Comparison of ENCODE assay signal across 20 cellular contexts in the genomic region with DNA sequence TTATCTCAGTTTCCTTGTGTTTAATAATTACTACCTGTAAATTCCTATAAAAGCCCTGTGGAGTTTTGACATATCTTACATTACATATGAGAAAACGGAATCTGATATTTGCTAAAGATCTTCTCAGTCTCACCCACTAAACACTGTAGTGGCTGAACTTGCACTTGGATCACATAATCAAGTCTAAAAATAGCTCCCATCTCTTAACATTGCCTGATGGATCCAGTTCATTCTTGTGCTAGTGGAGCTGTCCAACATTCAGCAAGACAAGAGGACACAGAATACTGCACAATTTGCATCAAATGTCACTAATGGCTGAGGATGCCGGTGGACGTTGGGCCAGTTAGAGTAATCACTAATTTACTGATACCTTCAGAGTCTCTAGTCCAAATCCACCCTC.
"Had no signal": no experiment of that assay in that cellular context is flagged by ENCODE, and none has a peak within 500 bp of the region (broad histone marks: within the 10 kb centered on the region; RNA-seq: fewer than 3 reads in every experiment).

No MANE protein-coding gene starts in this region.

- DNase-seq: activated CD4-positive, alpha-beta memory T cell treated with anti-CD3 and anti-CD28 coated beads for 36 hours; activated T-cell treated with anti-CD3 and anti-CD28 coated beads, Interleukin-2, amount 50 U/mL, for 24 hours; adrenal gland; central memory CD4-positive, alpha-beta T cell; colonic mucosa; hippocampal formation; kidney; mesendoderm; natural killer cell; retina; stimulated activated CD4-positive, alpha-beta T cell treated with anti-CD3 and anti-CD28 coated beads, Interleukin-15, amount 100 ng/mL, for 24 hours; stimulated activated CD4-positive, alpha-beta T cell treated with anti-CD3 and anti-CD28 coated beads, Interleukin-4, amount 100 ng/mL, for 1 hour; stimulated activated naive B cell treated with anti-CD40 and anti-IgM and Interleukin-4, amounts not matched to agents 10 μg/mL and 1 μg/mL and 100 μg/mL, for 72 hours; uterus had no signal

- ATAC-seq: esophagus mucosa; natural killer cell; stimulated activated naive B cell treated with anti-CD40 and anti-IgM and Interleukin-4, amounts not matched to agents 10 μg/mL and 1 μg/mL and 100 μg/mL, for 72 hours had no signal

- H3K4me1 ChIP-seq: adrenal gland, colonic mucosa, tibial nerve, uterus had no signal

- H3K9me3 Mint-ChIP-seq: activated naive CD4-positive, alpha-beta T cell treated with anti-CD3 and anti-CD28 coated beads, Interleukin-2, amount 50 U/mL, for 24 hours had no signal

- H3K36me3 Mint-ChIP-seq: activated CD4-positive, alpha-beta memory T cell treated with anti-CD3 and anti-CD28 coated beads for 36 hours; activated naive CD4-positive, alpha-beta T cell treated with anti-CD3 and anti-CD28 coated beads, Interleukin-2, amount 50 U/mL, for 24 hours; natural killer cell; stimulated activated naive B cell treated with anti-CD40 and anti-IgM and Interleukin-4, amounts not matched to agents 10 μg/mL and 1 μg/mL and 100 μg/mL, for 72 hours had no signal

- H3K27ac ChIP-seq: adrenal gland, colonic mucosa, neutrophil, skin epidermis, tibial nerve, uterus, VCaP had no signal

- H3K4me3 Mint-ChIP-seq: activated CD4-positive, alpha-beta memory T cell treated with anti-CD3 and anti-CD28 coated beads for 36 hours; activated naive CD4-positive, alpha-beta T cell treated with anti-CD3 and anti-CD28 coated beads, Interleukin-2, amount 50 U/mL, for 24 hours; activated T-cell treated with anti-CD3 and anti-CD28 coated beads, Interleukin-2, amount 50 U/mL, for 24 hours; natural killer cell; stimulated activated naive B cell treated with anti-CD40 and anti-IgM and Interleukin-4, amounts not matched to agents 10 μg/mL and 1 μg/mL and 100 μg/mL, for 72 hours had no signal

- H3K27me3 ChIP-seq: adrenal gland, colonic mucosa, neutrophil, tibial nerve, uterus had no signal

- H3K27me3 Mint-ChIP-seq: activated CD4-positive, alpha-beta memory T cell treated with anti-CD3 and anti-CD28 coated beads for 36 hours; activated naive CD4-positive, alpha-beta T cell treated with anti-CD3 and anti-CD28 coated beads, Interleukin-2, amount 50 U/mL, for 24 hours; activated T-cell treated with anti-CD3 and anti-CD28 coated beads, Interleukin-2, amount 50 U/mL, for 24 hours; stimulated activated naive B cell treated with anti-CD40 and anti-IgM and Interleukin-4, amounts not matched to agents 10 μg/mL and 1 μg/mL and 100 μg/mL, for 72 hours had no signal

- H3K27ac Mint-ChIP-seq: activated CD4-positive, alpha-beta memory T cell treated with anti-CD3 and anti-CD28 coated beads for 36 hours; activated naive CD4-positive, alpha-beta T cell treated with anti-CD3 and anti-CD28 coated beads, Interleukin-2, amount 50 U/mL, for 24 hours; activated T-cell treated with anti-CD3 and anti-CD28 coated beads, Interleukin-2, amount 50 U/mL, for 24 hours; natural killer cell; stimulated activated naive B cell treated with anti-CD40 and anti-IgM and Interleukin-4, amounts not matched to agents 10 μg/mL and 1 μg/mL and 100 μg/mL, for 72 hours had no signal

- H3K4me1 Mint-ChIP-seq: activated naive CD4-positive, alpha-beta T cell treated with anti-CD3 and anti-CD28 coated beads, Interleukin-2, amount 50 U/mL, for 24 hours; natural killer cell had no signal
